8 cellular contexts compared by ENCODE assay signal in genomic region chr16:66478733-66479511, GRCh38. TPM values are rescaled to one million over a fixed set of nuclear protein-coding genes. Genes with fewer than 3 reads are reported as not detected.
DNase-seq lines count a peak whose midpoint lies in the region; ATAC-seq and TF ChIP-seq lines count a peak whose summit lies in the region.

No MANE protein-coding gene starts in this region.

- no peaks in the 10 kb centered on the region for H3K36me3 Mint-ChIP-seq in activated CD4-positive, alpha-beta T cell treated with anti-CD3 and anti-CD28 coated beads, Interleukin-2, amount 10 ng/mL, durations not matched to agents 24 days and 14 days (ENCODE audit: low read depth)
- no peaks in the 10 kb centered on the region for H3K36me3 Mint-ChIP-seq in dendritic cell treated with granulocyte-macrophage colony-stimulating factor and Interleukin-4, amounts not matched to agents 40 ng/mL and 50 ng/mL, for 4 days (ENCODE audit: low read depth)

- H3K27me3 Mint-ChIP-seq in activated CD4-positive, alpha-beta T cell treated with anti-CD3 and anti-CD28 coated beads, Interleukin-2, amount 10 ng/mL, durations not matched to agents 24 days and 14 days, result no peaks in the 10 kb centered on the region
- peaks cover 17% of the 10 kb centered on the region for H3K27me3 Mint-ChIP-seq in dendritic cell treated with granulocyte-macrophage colony-stimulating factor and Interleukin-4, amounts not matched to agents 40 ng/mL and 50 ng/mL, for 4 days

- peaks cover 40% of the 10 kb centered on the region for H3K4me1 Mint-ChIP-seq in activated CD4-positive, alpha-beta T cell treated with anti-CD3 and anti-CD28 coated beads, Interleukin-2, amount 10 ng/mL, durations not matched to agents 24 days and 14 days
- peaks cover 49% of the 10 kb centered on the region for H3K4me1 Mint-ChIP-seq in dendritic cell treated with granulocyte-macrophage colony-stimulating factor and Interleukin-4, amounts not matched to agents 40 ng/mL and 50 ng/mL, for 4 days (ENCODE audit: low read depth)

- peaks cover 20% of the 10 kb centered on the region for H3K4me1 ChIP-seq in lower lobe of right lung

- no peaks in the 10 kb centered on the region for H3K27me3 ChIP-seq in lower lobe of right lung (ENCODE audit: low read depth)

- peak overlapping the region; percentile 82 for H3K27ac Mint-ChIP-seq in activated CD4-positive, alpha-beta T cell treated with anti-CD3 and anti-CD28 coated beads, Interleukin-2, amount 10 ng/mL, durations not matched to agents 24 days and 14 days
- H3K27ac Mint-ChIP-seq in dendritic cell treated with granulocyte-macrophage colony-stimulating factor and Interleukin-4, amounts not matched to agents 40 ng/mL and 50 ng/mL, for 4 days, result peak overlapping the region; percentile 34

- DNase-seq in G401 (ENCODE audit: low spot score) (peak; percentile 52), HCEC 1CT (peak; percentile 54), NCI-H1694 (lab: John Stamatoyannopoulos, UW) (peak; percentile 43), lower lobe of right lung (peak; percentile 85)
- peak; percentile 93 for DNase-seq in activated CD4-positive, alpha-beta T cell treated with anti-CD3 and anti-CD28 coated beads, Interleukin-2, amount 10 ng/mL, durations not matched to agents 24 days and 14 days
- DNase-seq in stimulated activated CD8-positive, alpha-beta memory T cell treated with anti-CD3 and anti-CD28 coated beads, Interleukin-15, amount 100 ng/mL, for 48 hours (ENCODE audit: low read depth in 2 of 2), result peak; percentile 60 to 68

- no peak overlapping the region for H3K4me3 Mint-ChIP-seq in activated CD4-positive, alpha-beta T cell treated with anti-CD3 and anti-CD28 coated beads, Interleukin-2, amount 10 ng/mL, durations not matched to agents 24 days and 14 days
- no peak overlapping the region for H3K4me3 Mint-ChIP-seq in dendritic cell treated with granulocyte-macrophage colony-stimulating factor and Interleukin-4, amounts not matched to agents 40 ng/mL and 50 ng/mL, for 4 days

- in situ Hi-C loops in G401 (cut with HindIII; ENCODE audit: low sequenced_read_pairs), result no loop called here

- H3K9me3 ChIP-seq in lower lobe of right lung, result no peaks in the 10 kb centered on the region

- no peaks in the 10 kb centered on the region for H3K9me3 Mint-ChIP-seq in activated CD4-positive, alpha-beta T cell treated with anti-CD3 and anti-CD28 coated beads, Interleukin-2, amount 10 ng/mL, durations not matched to agents 24 days and 14 days
- H3K9me3 Mint-ChIP-seq in dendritic cell treated with granulocyte-macrophage colony-stimulating factor and Interleukin-4, amounts not matched to agents 40 ng/mL and 50 ng/mL, for 4 days, result no peaks in the 10 kb centered on the region

- H3K27ac ChIP-seq in lower lobe of right lung, result no peak overlapping the region

- intact Hi-C loops in activated CD4-positive, alpha-beta T cell treated with anti-CD3 and anti-CD28 coated beads, Interleukin-2, amount 10 ng/mL, durations not matched to agents 24 days and 14 days (cut with micrococcal nuclease), result loop anchor here (1.0 to 5.0 kb wide), 4 partner anchors 38 to 128 kb away; no protein-coding TSS in a partner anchor
- intact Hi-C loops in dendritic cell treated with granulocyte-macrophage colony-stimulating factor and Interleukin-4, amounts not matched to agents 40 ng/mL and 50 ng/mL, for 4 days (cut with micrococcal nuclease), result loop anchor here (2.0 kb wide), 1 partner anchor 110 kb away; no protein-coding TSS in a partner anchor
- intact Hi-C loops in lower lobe of right lung (cut with DNase I), result no loop called here

- H3K36me3 ChIP-seq in lower lobe of right lung, result no peaks in the 10 kb centered on the region

- no peak overlapping the region for H3K4me3 ChIP-seq in lower lobe of right lung

- peak; percentile 75 for TF ChIP-seq CTCF in lower lobe of right lung (IDR thresholded peaks at IDR 0.05)

- ATAC-seq in lower lobe of right lung (peak; percentile 88 to 89), HG03097 (IDR thresholded peaks at IDR 0.05; ENCODE audit: low FRiP score, unreplicated experiment) (no peak)

RNA-seq across cellular contexts. Expression of gene BEAN1, which starts 51.8 kb away (rescaled TPM):
- total RNA-seq in G401 (2014; rRNA removed; shearing (Covaris generic)), result not detected in 2 replicates
- total RNA-seq in activated CD4-positive, alpha-beta T cell treated with anti-CD3 and anti-CD28 coated beads, Interleukin-2, amount 10 ng/mL, durations not matched to agents 24 days and 14 days, result not detected in 2 replicates
- total RNA-seq in lower lobe of right lung, result 0.15 TPM

Comparison
In these comparisons a context has a peak if more than half of its experiments do, and no peak if none do; other contexts are left out.
1. DNase-seq: peak in every context shown above with its lines; median percentile 93 in activated CD4-positive, alpha-beta T cell treated with anti-CD3 and anti-CD28 coated beads, Interleukin-2, amount 10 ng/mL, durations not matched to agents 24 days and 14 days; 85 in lower lobe of right lung; 64 in stimulated activated CD8-positive, alpha-beta memory T cell treated with anti-CD3 and anti-CD28 coated beads, Interleukin-15, amount 100 ng/mL, for 48 hours; 54 in HCEC 1CT; 52 in G401; 43 in NCI-H1694.